Comparison of ENCODE assay signal across 20 cellular contexts in genomic region chr14:89348726-89349125, GRCh38.
DNase-seq lines count a peak whose midpoint lies in the region; ATAC-seq and TF ChIP-seq lines count a peak whose summit lies in the region.
"Had no signal": no experiment of that assay in that cellular context is flagged by ENCODE, and none has a peak within 500 bp of the region (broad histone marks: within the 10 kb centered on the region; RNA-seq: fewer than 3 reads in every experiment).

No MANE protein-coding gene starts in this region.

- H2BK120ac ChIP-seq in H9 (ENCODE audit: low read depth, low read length, poor library complexity, severe bottlenecking) = no peak overlapping the region

- no peak overlapping the region for H3K4me2 ChIP-seq in H9 (ENCODE audit: insufficient read depth, insufficient read length, low read length)

- DNase-seq in H9 (no peak), caudate nucleus (lab: John Stamatoyannopoulos, UW) (peak in 1 of 61 donors; percentile 67), ovary (no peak), midbrain (lab: John Stamatoyannopoulos, UW) (no peak)
- no peak for DNase-seq in activated naive CD8-positive, alpha-beta T cell treated with anti-CD3 and anti-CD28 coated beads, Interleukin-2, amount 50 U/mL, for 24 hours
- DNase-seq: ACHN; activated CD4-positive, alpha-beta T cell treated with anti-CD3 and anti-CD28 coated beads for 4 hours; activated naive CD4-positive, alpha-beta T cell treated with anti-CD3 and anti-CD28 coated beads for 36 hours; activated T-cell treated with anti-CD3 and anti-CD28 coated beads, Interleukin-2, amount 50 U/mL, for 4 hours; central memory CD4-positive, alpha-beta T cell; GDM1; GOT3; left ventricle myocardium superior; stimulated activated CD4-positive, alpha-beta T cell treated with anti-CD3 and anti-CD28 coated beads, Interleukin-2, amount 100 ng/mL, for 48 hours; T-helper 17 cell had no signal

- TF ChIP-seq POLR2A in ovary (IDR thresholded peaks at IDR 0.05) = no peak

- TF ChIP-seq EP300 in ovary (IDR thresholded peaks at IDR 0.05) = no peak

- H3K4me3 ChIP-seq in iPS-18a (ENCODE audit: low read length) = no peak overlapping the region
- no peak overlapping the region for H3K4me3 ChIP-seq in rectal smooth muscle tissue (ENCODE audit: low read length)
- H3K4me3 ChIP-seq in ovary = no peak overlapping the region
- H3K4me3 ChIP-seq: SK-N-MC had no signal

- intact Hi-C loops in ovary (cut with DNase I) = no loop called here

- H3K27me3 Mint-ChIP-seq in H9 (ENCODE audit: low read depth) = no peaks in the 10 kb centered on the region
- no peaks in the 10 kb centered on the region for H3K27me3 Mint-ChIP-seq in activated naive CD8-positive, alpha-beta T cell treated with anti-CD3 and anti-CD28 coated beads, Interleukin-2, amount 50 U/mL, for 24 hours
- H3K27me3 Mint-ChIP-seq: T-helper 17 cell had no signal

- no peak overlapping the region for H2BK15ac ChIP-seq in H9 (ENCODE audit: low read depth, low read length)

- H3K9me3 ChIP-seq in H9 (ENCODE audit: control insufficient read depth, low read depth, low read length) (no peaks in the 10 kb centered on the region), iPS-18a (ENCODE audit: control insufficient read depth, low read depth, low read length) (no peaks in the 10 kb centered on the region), ovary (no peaks in the 10 kb centered on the region)

- peak overlapping the region; percentile 70; the same call in 1 of the 2 replicates for H3K14ac ChIP-seq in H9 (ENCODE audit: insufficient read depth, low read length)

- H2BK5ac ChIP-seq in H9 (ENCODE audit: insufficient read length, low read length) = no peak overlapping the region

- TF ChIP-seq CTCF in H9 (conservative IDR thresholded peaks at IDR 0.05) (no peak), ovary (IDR thresholded peaks at IDR 0.05) (no peak)

- H3K36me3 ChIP-seq in iPS-18a (ENCODE audit: control insufficient read depth, low read depth, low read length) (peaks cover 11% of the 10 kb centered on the region), rectal smooth muscle tissue (ENCODE audit: control insufficient read depth, insufficient read depth, low read length) (peaks cover 4% of the 10 kb centered on the region), ovary (no peaks in the 10 kb centered on the region)

- no CpG with 5 or more reads among the region's 5 CpGs for WGBS in H9 (ENCODE audit: extremely low coverage, insufficient read length, low lambda C conversion rate)
- WGBS in ovary, 3 donors = 82 to 84% (median 84%) methylated on average over 5 of the region's 5 CpGs

- H3K4me1 ChIP-seq in H9 (ENCODE audit: insufficient read depth, low read length) = peaks cover 38% of the 10 kb centered on the region
- H3K4me1 ChIP-seq in iPS-18a (ENCODE audit: control insufficient read depth, low read depth, low read length) = peaks cover 56% of the 10 kb centered on the region
- H3K4me1 ChIP-seq in rectal smooth muscle tissue (ENCODE audit: control insufficient read depth, insufficient read depth, low read length) = peaks cover 26% of the 10 kb centered on the region
- H3K4me1 ChIP-seq in ovary (ENCODE audit: insufficient read depth) = peaks cover 21% of the 10 kb centered on the region

- H3K23ac ChIP-seq in H9 (ENCODE audit: insufficient read length, low read depth, low read length) = no peak overlapping the region

- H3K9ac ChIP-seq in H9 (ENCODE audit: extremely low read depth, insufficient read length, low read length) = no peak overlapping the region
- H3K9ac ChIP-seq in iPS-18a (ENCODE audit: low read length) = peak overlapping the region; percentile 17
- H3K9ac ChIP-seq in rectal smooth muscle tissue (ENCODE audit: low read length) = no peak overlapping the region

- H2AK5ac ChIP-seq in H9 (ENCODE audit: insufficient read length, low read length) = no peak overlapping the region

- H3K56ac ChIP-seq in H9 (ENCODE audit: insufficient read length, low read depth, low read length) = no peak overlapping the region

- H3K27ac Mint-ChIP-seq in H9 = peak overlapping the region; percentile 25 to 62 (median 53); a peak in 4 of 7 replicates
- H3K27ac Mint-ChIP-seq in activated naive CD8-positive, alpha-beta T cell treated with anti-CD3 and anti-CD28 coated beads, Interleukin-2, amount 50 U/mL, for 24 hours = no peak overlapping the region
- H3K27ac Mint-ChIP-seq: activated naive CD4-positive, alpha-beta T cell treated with anti-CD3 and anti-CD28 coated beads for 36 hours; stimulated activated effector memory CD8-positive, alpha-beta T cell treated with anti-CD3 and anti-CD28 coated beads, Interleukin-12 subunit alpha, Interleukin-12 subunit beta, amount 100 ng/mL, for 72 hours; T-helper 17 cell had no signal

- H3T11ph ChIP-seq in H9 (ENCODE audit: low read length) = peak overlapping the region; percentile 75

- H3K4me1 Mint-ChIP-seq in H9 = peaks cover 61 to 64% of the 10 kb centered on the region in 2 experiments
- H3K4me1 Mint-ChIP-seq in activated naive CD8-positive, alpha-beta T cell treated with anti-CD3 and anti-CD28 coated beads, Interleukin-2, amount 50 U/mL, for 24 hours = peaks cover 51% of the 10 kb centered on the region

- H4K20me1 ChIP-seq in H9 (ENCODE audit: control insufficient read depth, insufficient read depth, insufficient read length) = no peaks in the 10 kb centered on the region

- peak overlapping the region; percentile 63 for H3K18ac ChIP-seq in H9 (ENCODE audit: insufficient read length, low read depth, low read length)

- no peak overlapping the region for H2BK20ac ChIP-seq in H9 (ENCODE audit: low read depth, low read length, poor library complexity, severe bottlenecking)

- H3K4ac ChIP-seq in H9 (ENCODE audit: low read depth, low read length) = peak overlapping the region; percentile 86; the same call in 1 of the 2 replicates

- peaks cover 50 to 64% (median 55%) of the 10 kb centered on the region in 3 experiments for H3K36me3 Mint-ChIP-seq in H9 (ENCODE audit: insufficient read depth in 1 of 3, low read depth in 3 of 3)
- peaks cover 61% of the 10 kb centered on the region for H3K36me3 Mint-ChIP-seq in activated naive CD8-positive, alpha-beta T cell treated with anti-CD3 and anti-CD28 coated beads, Interleukin-2, amount 50 U/mL, for 24 hours (ENCODE audit: low read depth)

- peak overlapping the region; percentile 36 for H3K27ac ChIP-seq in H9 (ENCODE audit: insufficient read length, low read depth, low read length)
- H3K27ac ChIP-seq in caudate nucleus (ENCODE audit: low read depth, low read length) = peak overlapping the region; percentile 46
- peak overlapping the region; percentile 77 for H3K27ac ChIP-seq in iPS-18a (ENCODE audit: low read length)
- peak overlapping the region; percentile 27 for H3K27ac ChIP-seq in rectal smooth muscle tissue (ENCODE audit: low read depth, low read length)
- H3K27ac ChIP-seq in ovary = no peak overlapping the region
- H3K27ac ChIP-seq: SK-N-MC had no signal

- no peaks in the 10 kb centered on the region for H3K23me2 ChIP-seq in H9 (ENCODE audit: insufficient read length, low read depth, low read length, poor library complexity, severe bottlenecking)

- H3K79me1 ChIP-seq in H9 (ENCODE audit: insufficient read depth, low read depth, low read length, poor library complexity, severe bottlenecking) = peaks cover 4% of the 10 kb centered on the region

- no peak for ATAC-seq in HG02571 (IDR thresholded peaks at IDR 0.05; ENCODE audit: unreplicated experiment)
- no peak for ATAC-seq in activated naive CD8-positive, alpha-beta T cell treated with anti-CD3 and anti-CD28 coated beads, Interleukin-2, amount 50 U/mL, for 24 hours
- ATAC-seq: activated T-cell treated with anti-CD3 and anti-CD28 coated beads, Interleukin-2, amount 50 U/mL, for 4 hours; stimulated activated effector memory CD8-positive, alpha-beta T cell treated with anti-CD3 and anti-CD28 coated beads, Interleukin-12 subunit alpha, Interleukin-12 subunit beta, amount 100 ng/mL, for 72 hours had no signal

- H3K79me2 ChIP-seq in H9 (ENCODE audit: insufficient read depth, low read length) = peaks cover 16% of the 10 kb centered on the region; the same call in 1 of the 2 replicates

- H4K5ac ChIP-seq in H9 (ENCODE audit: insufficient read length, low read depth, low read length) = no peak overlapping the region

- H3K27me3 ChIP-seq in H9 (ENCODE audit: insufficient read depth, low read length) = no peaks in the 10 kb centered on the region
- no peaks in the 10 kb centered on the region for H3K27me3 ChIP-seq in iPS-18a (ENCODE audit: control insufficient read depth, insufficient read depth, low read length)
- no peaks in the 10 kb centered on the region for H3K27me3 ChIP-seq in rectal smooth muscle tissue (ENCODE audit: control insufficient read depth, insufficient read depth, low read length)
- no peaks in the 10 kb centered on the region for H3K27me3 ChIP-seq in ovary

- no peak overlapping the region for H2AFZ ChIP-seq in H9 (ENCODE audit: low read length)

- peak overlapping the region; percentile 65 for H2BK12ac ChIP-seq in H9 (ENCODE audit: insufficient read length, low read depth, low read length)

- H3K9me3 Mint-ChIP-seq in H9 = no peaks in the 10 kb centered on the region
- peaks cover 2% of the 10 kb centered on the region for H3K9me3 Mint-ChIP-seq in activated naive CD8-positive, alpha-beta T cell treated with anti-CD3 and anti-CD28 coated beads, Interleukin-2, amount 50 U/mL, for 24 hours
- H3K9me3 Mint-ChIP-seq: activated naive CD4-positive, alpha-beta T cell treated with anti-CD3 and anti-CD28 coated beads for 36 hours; activated T-cell treated with anti-CD3 and anti-CD28 coated beads, Interleukin-2, amount 50 U/mL, for 4 hours; stimulated activated effector memory CD8-positive, alpha-beta T cell treated with anti-CD3 and anti-CD28 coated beads, Interleukin-12 subunit alpha, Interleukin-12 subunit beta, amount 100 ng/mL, for 72 hours had no signal

- no peak overlapping the region for H4K91ac ChIP-seq in H9 (ENCODE audit: insufficient read length, low read depth, low read length)

- no peak overlapping the region for H4K8ac ChIP-seq in H9 (replicated peaks; ENCODE audit: insufficient read length, low read depth, low read length)

- no peak overlapping the region for H3K4me3 Mint-ChIP-seq in H9
- no peak overlapping the region for H3K4me3 Mint-ChIP-seq in activated naive CD8-positive, alpha-beta T cell treated with anti-CD3 and anti-CD28 coated beads, Interleukin-2, amount 50 U/mL, for 24 hours
- H3K4me3 Mint-ChIP-seq: activated naive CD4-positive, alpha-beta T cell treated with anti-CD3 and anti-CD28 coated beads for 36 hours; activated T-cell treated with anti-CD3 and anti-CD28 coated beads, Interleukin-2, amount 50 U/mL, for 4 hours; stimulated activated effector memory CD8-positive, alpha-beta T cell treated with anti-CD3 and anti-CD28 coated beads, Interleukin-12 subunit alpha, Interleukin-12 subunit beta, amount 100 ng/mL, for 72 hours; T-helper 17 cell had no signal

Comparison
In these comparisons a context has a peak if more than half of its experiments do, and no peak if none do; other contexts are left out.
1. H3K27ac ChIP-seq: peak in H9 (single experiment), caudate nucleus (single experiment), iPS-18a (single experiment) and rectal smooth muscle tissue (single experiment); none in ovary (0 of 2).